ENCODE assay signal across 22 cellular contexts in genomic region chr2:190829642-190830041, GRCh38.
"Had no signal": no experiment of that assay in that cellular context is flagged by ENCODE, and none has a peak within 500 bp of the region (broad histone marks: within the 10 kb centered on the region; RNA-seq: fewer than 3 reads in every experiment).

No MANE protein-coding gene starts in this region.

- H3K36me3 ChIP-seq: esophagus muscularis mucosa, gastroesophageal sphincter, heart left ventricle, left lung, lower lobe of right lung had no signal

- H3K27me3 ChIP-seq: dorsolateral prefrontal cortex, esophagus muscularis mucosa, foreskin keratinocyte, gastroesophageal sphincter, heart left ventricle, hepatocyte, left lung had no signal

- DNase-seq: dermis blood vessel endothelial cell; dorsolateral prefrontal cortex; effector CD4-positive, alpha-beta T cell; effector memory CD4-positive, alpha-beta T cell; foreskin keratinocyte; heart left ventricle; hypothalamus; left cardiac atrium; left lung; left ventricle myocardium superior; lower lobe of right lung; mesendoderm; midbrain had no signal

- H3K4me1 ChIP-seq: gastroesophageal sphincter, left lung, lower lobe of right lung had no signal

- ATAC-seq: foreskin keratinocyte, gastroesophageal sphincter, heart left ventricle, left cardiac atrium, left lung, left ventricle myocardium superior, lower lobe of right lung had no signal

- H3K4me2 ChIP-seq: hepatocyte had no signal

- H3K27ac ChIP-seq: coronary artery, dorsolateral prefrontal cortex, esophagus muscularis mucosa, foreskin keratinocyte, gastroesophageal sphincter, heart left ventricle, hepatocyte, left lung, lower lobe of right lung had no signal

- H3K4me3 ChIP-seq: coronary artery, dorsolateral prefrontal cortex, esophagus muscularis mucosa, gastroesophageal sphincter, heart left ventricle, hepatocyte, left lung, lower lobe of right lung had no signal

- FAIRE-seq: colon, endothelial cell of umbilical vein, frontal cortex, islet of Langerhans, keratinocyte had no signal

- H2AFZ ChIP-seq: hepatocyte had no signal

- H3K9me3 ChIP-seq: esophagus muscularis mucosa, gastroesophageal sphincter, left lung, lower lobe of right lung had no signal
